In the genomic region with DNA sequence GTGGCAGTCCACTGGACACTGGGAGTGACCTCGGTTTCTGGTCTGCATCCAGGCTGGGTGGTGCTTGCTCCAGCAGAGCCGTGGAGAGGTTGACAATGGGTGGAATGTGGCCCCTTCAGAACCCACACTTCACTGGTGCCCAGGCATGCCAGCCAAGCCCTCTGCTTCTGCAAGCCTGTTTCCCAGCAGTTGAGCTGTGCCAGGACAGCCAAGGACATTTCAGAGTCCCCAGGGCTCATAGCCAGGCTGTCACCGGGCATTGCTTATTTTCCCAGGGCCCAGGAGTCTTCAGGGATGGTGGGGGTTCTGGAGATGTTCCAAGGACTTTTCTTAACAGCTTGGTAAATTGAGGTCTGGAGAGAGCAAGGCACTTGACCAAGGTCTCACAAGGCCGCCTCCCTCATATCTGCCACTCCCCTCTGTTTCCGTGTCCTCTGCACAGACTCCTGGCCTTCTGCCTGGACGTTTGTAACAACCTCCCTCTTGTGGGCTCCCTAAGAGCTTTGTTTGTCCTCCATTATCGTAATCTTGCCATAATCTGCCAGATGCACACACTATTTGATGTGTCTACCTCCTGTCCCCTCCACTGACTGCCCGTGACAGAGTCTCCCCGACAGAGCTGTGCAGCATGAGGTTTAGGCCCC, we compare ENCODE assay signal across 1 cellular context.
TF ChIP-seq lines count a peak whose summit lies in the region.

No MANE protein-coding gene starts in this region.

TF ChIP-seq in H1, 55 proteins besides CTCF, POLR2A, EP300 and RAD21 (continued from another document):
- no peak for TF ChIP-seq USF2 (IDR thresholded peaks at IDR 0.05; ENCODE audit: low read length)
- TF ChIP-seq EZH2 (IDR thresholded peaks at IDR 0.05; ENCODE audit: low read depth, low read length, severe bottlenecking): no peak
- TF ChIP-seq SIRT6 (IDR thresholded peaks at IDR 0.05; ENCODE audit: low read length): no peak
- no peak for TF ChIP-seq CEBPB (IDR thresholded peaks at IDR 0.05; ENCODE audit: low read depth, low read length)
- no peak for TF ChIP-seq CHD7 (IDR thresholded peaks at IDR 0.05; ENCODE audit: insufficient replicate concordance, low read length)
- TF ChIP-seq NANOG (IDR thresholded peaks at IDR 0.05; ENCODE audit: insufficient read depth, low read depth, low read length, poor library complexity, severe bottlenecking): no peak
- TF ChIP-seq FOSL1 (IDR thresholded peaks at IDR 0.05; ENCODE audit: insufficient read depth, low read depth, low read length): no peak
- no peak for TF ChIP-seq SIN3A (conservative IDR thresholded peaks at IDR 0.05 in 1 of 2, IDR thresholded peaks at IDR 0.05 in 1 of 2; ENCODE audit: low read depth in 1 of 2, low read length in 2 of 2)
- no peak for TF ChIP-seq TBP (IDR thresholded peaks at IDR 0.05; ENCODE audit: low read depth, low read length)
- no peak for TF ChIP-seq ZNF274 (IDR thresholded peaks at IDR 0.05; ENCODE audit: borderline replicate concordance, extremely low read depth, low read length)
- no peak for TF ChIP-seq SP1 (IDR thresholded peaks at IDR 0.05; ENCODE audit: low read depth, low read length)
- TF ChIP-seq PHF8 (conservative IDR thresholded peaks at IDR 0.05; ENCODE audit: low read depth, low read length): no peak
- no peak for TF ChIP-seq RFX5 (IDR thresholded peaks at IDR 0.05; ENCODE audit: borderline replicate concordance, low read depth, low read length)
- no peak for TF ChIP-seq EGR1 (IDR thresholded peaks at IDR 0.05; ENCODE audit: borderline replicate concordance, low read depth, low read length)
- TF ChIP-seq HDAC6 (IDR thresholded peaks at IDR 0.05; ENCODE audit: low read depth, low read length): no peak
- TF ChIP-seq SP4 (IDR thresholded peaks at IDR 0.05; ENCODE audit: low read length): no peak
